ENCODE assay signal across 20 cellular contexts in genomic region chr16:67421030-67421429, GRCh38. TPM values are rescaled to one million over a fixed set of nuclear protein-coding genes. Genes with fewer than 3 reads are reported as not detected.
DNase-seq lines count a peak whose midpoint lies in the region; ATAC-seq and TF ChIP-seq lines count a peak whose summit lies in the region.
"Had no signal": no experiment of that assay in that cellular context is flagged by ENCODE, and none has a peak within 500 bp of the region (broad histone marks: within the 10 kb centered on the region; RNA-seq: fewer than 3 reads in every experiment).

No MANE protein-coding gene starts in this region.

- no peaks in the 10 kb centered on the region for H3K79me2 ChIP-seq in GM23338 (replicated peaks; ENCODE audit: insufficient read depth)

- H3K27ac ChIP-seq in GM23338 (ENCODE audit: low read depth), result peak overlapping the region; percentile 80; the same call in 1 of the 2 replicates
- H3K27ac ChIP-seq in endodermal cell (ENCODE audit: low read depth, low read length), result no peak overlapping the region
- H3K27ac ChIP-seq: BLaER1 treated with 17β-estradiol and CSF1 and Interleukin-3, amounts not matched to agents 10 nM and 100 nM; HL-60 had no signal

- no peak for TF ChIP-seq CTCF in GM23338 (conservative IDR thresholded peaks at IDR 0.05; ENCODE audit: low read depth in 2 of 2)
- TF ChIP-seq CTCF in endodermal cell (conservative IDR thresholded peaks at IDR 0.05), result no peak
- TF ChIP-seq CTCF in neural crest cell (conservative IDR thresholded peaks at IDR 0.05), result no peak

- H3K4me3 Mint-ChIP-seq in GM23338 (no peak overlapping the region), endodermal cell (no peak overlapping the region), neural crest cell (peak overlapping the region; percentile 23)
- H3K4me3 Mint-ChIP-seq: B cell; CD8-positive, alpha-beta T cell; HFFc6 had no signal

- peaks cover 11% of the 10 kb centered on the region; the same call in 1 of the 2 replicates for H3F3A ChIP-seq in GM23338 (replicated peaks; ENCODE audit: low read depth)

- no peaks in the 10 kb centered on the region for H4K20me1 ChIP-seq in GM23338 (replicated peaks; ENCODE audit: insufficient read depth)
- H4K20me1 ChIP-seq: BLaER1 treated with 17β-estradiol and CSF1 and Interleukin-3, amounts not matched to agents 10 nM and 100 nM had no signal

- ATAC-seq in GM23338, result no peak
- no peak for ATAC-seq in GM18502 (IDR thresholded peaks at IDR 0.05; ENCODE audit: poor library complexity, unreplicated experiment)
- no peak for ATAC-seq in GM21526 (IDR thresholded peaks at IDR 0.05; ENCODE audit: low FRiP score, unreplicated experiment)
- ATAC-seq: CD8-positive, alpha-beta T cell; HCT116; K562 had no signal

- DNase-seq in GM23338 (ENCODE audit: low spot score) (peak; percentile 58), NT2/D1 (ENCODE audit: low read depth, low spot score) (peak; percentile 71), endodermal cell (peak; percentile 68), neural crest cell (ENCODE audit: low read depth, low spot score) (no peak), DMS153 treated with DMSO at 0.1 percent for 48 hours (lab: John Stamatoyannopoulos, UW; ENCODE audit: unreplicated experiment) (no peak)
- DNase-seq: Calu3; CD8-positive, alpha-beta T cell; DMS 273 treated with DMSO at 0.1 percent for 48 hours; GDM1; HFFc6; IMR-90 had no signal

- H3K36me3 Mint-ChIP-seq in GM23338 (ENCODE audit: low read depth) (no peaks in the 10 kb centered on the region), endodermal cell (ENCODE audit: low read depth) (no peaks in the 10 kb centered on the region), neural crest cell (ENCODE audit: low read depth) (no peaks in the 10 kb centered on the region)
- H3K36me3 Mint-ChIP-seq: CD8-positive, alpha-beta T cell had no signal

- H3K27me3 Mint-ChIP-seq in GM23338 (ENCODE audit: insufficient read depth, low read depth, poor library complexity), result peaks cover 22% of the 10 kb centered on the region
- peaks cover 4% of the 10 kb centered on the region for H3K27me3 Mint-ChIP-seq in endodermal cell (ENCODE audit: insufficient read depth)
- peaks cover 30% of the 10 kb centered on the region for H3K27me3 Mint-ChIP-seq in neural crest cell (ENCODE audit: low read depth)

- H3K27me3 ChIP-seq in GM23338 (ENCODE audit: insufficient read depth) (no peaks in the 10 kb centered on the region), NT2/D1 (ENCODE audit: insufficient read depth, insufficient read length) (peaks cover 6% of the 10 kb centered on the region), endodermal cell (ENCODE audit: control insufficient read depth, insufficient read depth, low read length, poor library complexity, severe bottlenecking) (no peaks in the 10 kb centered on the region)

- H3K4me1 ChIP-seq in GM23338 (ENCODE audit: insufficient read depth), result peaks cover 48% of the 10 kb centered on the region
- peaks cover 11% of the 10 kb centered on the region for H3K4me1 ChIP-seq in NT2/D1 (ENCODE audit: insufficient read depth, insufficient read length)
- H3K4me1 ChIP-seq in endodermal cell (ENCODE audit: control insufficient read depth, insufficient read depth, low read length), result peaks cover 18% of the 10 kb centered on the region

- 0 out of 2 replicates have a peak overlapping the region, but pooled peaks have one; percentile 73 for H2AFZ ChIP-seq in GM23338

- H3K36me3 ChIP-seq in GM23338 (ENCODE audit: insufficient read depth), result no peaks in the 10 kb centered on the region
- H3K36me3 ChIP-seq in NT2/D1 (ENCODE audit: insufficient read depth, insufficient read length, low read length), result no peaks in the 10 kb centered on the region
- H3K36me3 ChIP-seq in endodermal cell (ENCODE audit: control insufficient read depth, insufficient read depth, low read length), result no peaks in the 10 kb centered on the region
- H3K36me3 ChIP-seq: BLaER1 treated with 17β-estradiol and CSF1 and Interleukin-3, amounts not matched to agents 10 nM and 100 nM had no signal

- peak overlapping the region; percentile 39; the same call in 1 of the 2 replicates for H3K4me2 ChIP-seq in GM23338
- H3K4me2 ChIP-seq: BLaER1 treated with 17β-estradiol and CSF1 and Interleukin-3, amounts not matched to agents 10 nM and 100 nM had no signal

- no peaks in the 10 kb centered on the region for H3K9me2 ChIP-seq in GM23338 (ENCODE audit: insufficient read depth)

- WGBS in endodermal cell (ENCODE audit: insufficient coverage in 1 of 2, insufficient read length in 1 of 2), 2 experiments, result 73 to 79% methylated on average over 4 of the region's 4 CpGs

- peaks cover 3% of the 10 kb centered on the region; the same call in 1 of the 3 replicates for H3K9me3 Mint-ChIP-seq in GM23338
- H3K9me3 Mint-ChIP-seq in endodermal cell, result peaks cover 3% of the 10 kb centered on the region
- H3K9me3 Mint-ChIP-seq in neural crest cell, result no peaks in the 10 kb centered on the region
- H3K9me3 Mint-ChIP-seq: CD8-positive, alpha-beta T cell; HFFc6 had no signal

- H3K4me3 ChIP-seq in GM23338, result no peak overlapping the region
- no peak overlapping the region for H3K4me3 ChIP-seq in NT2/D1 (ENCODE audit: insufficient read length, low read depth)
- H3K4me3 ChIP-seq in endodermal cell (ENCODE audit: low read length), result no peak overlapping the region
- H3K4me3 ChIP-seq: BLaER1 treated with 17β-estradiol and CSF1 and Interleukin-3, amounts not matched to agents 10 nM and 100 nM; K562 had no signal

- H3K27ac Mint-ChIP-seq in GM23338 (no peak overlapping the region), endodermal cell (no peak overlapping the region), neural crest cell (ENCODE audit: unreplicated experiment) (no peak overlapping the region)
- H3K27ac Mint-ChIP-seq: B cell; CD8-positive, alpha-beta T cell; HFFc6 had no signal

- H3K9me3 ChIP-seq in NT2/D1 (ENCODE audit: insufficient read depth, low read length) (no peaks in the 10 kb centered on the region), endodermal cell (ENCODE audit: control insufficient read depth, low read length) (no peaks in the 10 kb centered on the region)
- H3K9me3 ChIP-seq: BLaER1 treated with 17β-estradiol and CSF1 and Interleukin-3, amounts not matched to agents 10 nM and 100 nM had no signal

- H3K9ac ChIP-seq in NT2/D1 (ENCODE audit: insufficient read length, low read depth) (no peak overlapping the region), endodermal cell (ENCODE audit: extremely low read depth, low read length, poor library complexity, severe bottlenecking) (no peak overlapping the region)
- H3K9ac ChIP-seq: BLaER1 treated with 17β-estradiol and CSF1 and Interleukin-3, amounts not matched to agents 10 nM and 100 nM had no signal

- H3K4me1 Mint-ChIP-seq in GM23338 (peaks cover 47% of the 10 kb centered on the region), endodermal cell (peaks cover 28% of the 10 kb centered on the region), neural crest cell (peaks cover 34% of the 10 kb centered on the region)

TF ChIP-seq in GM23338, 12 proteins besides CTCF, POLR2A, EP300 and RAD21 (continues in another document):
- TF ChIP-seq JUNB (IDR thresholded peaks at IDR 0.05; ENCODE audit: unreplicated experiment), result no peak
- no peak for TF ChIP-seq STAT1 (IDR thresholded peaks at IDR 0.05; ENCODE audit: unreplicated experiment)
- TF ChIP-seq EZH2 (IDR thresholded peaks at IDR 0.05; ENCODE audit: low read depth, unreplicated experiment), result no peak
- no peak for TF ChIP-seq CREB1 (CRISPR knock-in tag; IDR thresholded peaks at IDR 0.05; ENCODE audit: low read depth)

RNA-seq across cellular contexts. Expression of gene ZDHHC1, which starts 4.8 kb away (rescaled TPM):
- total RNA-seq in GM23338 (2014; rRNA removed; shearing (Covaris generic)), result 2.3 and 2.7 TPM in 2 replicates
- 1.4 and 1.6 TPM in 2 replicates for polyA plus RNA-seq in GM23338 (2016; fragmentation: Nextera tagmentation; extraction: Ambion mirVana)
- total RNA-seq in endodermal cell (10 to 100 TPM in 1 of 2 donors, 1 to 10 TPM in 1; 8.4 to 10.6 TPM), neural crest cell (9.5 and 10.2 TPM in 2 replicates)
- 7.8 TPM for polyA plus RNA-seq in endodermal cell (2013, experiment 1 of 2)
- 6.0 TPM for polyA plus RNA-seq in endodermal cell (2013, experiment 2 of 2)
- total RNA-seq: CD8-positive, alpha-beta T cell had no signal

RNA-seq across cellular contexts. Expression of gene HSD11B2, which starts 9.9 kb away (rescaled TPM):
- 23.0 and 25.1 TPM in 2 replicates for total RNA-seq in GM23338 (2014; rRNA removed; shearing (Covaris generic))
- polyA plus RNA-seq in GM23338 (2016; fragmentation: Nextera tagmentation; extraction: Ambion mirVana), result 14.8 and 16.6 TPM in 2 replicates
- 10 to 100 TPM; 10.4 to 14.7 TPM for total RNA-seq in endodermal cell
- 11.9 TPM for polyA plus RNA-seq in endodermal cell (2013, experiment 1 of 2)
- 8.4 TPM for polyA plus RNA-seq in endodermal cell (2013, experiment 2 of 2)
- 3.8 and 4.7 TPM in 2 replicates for total RNA-seq in neural crest cell
- total RNA-seq: A172; B cell; CD8-positive, alpha-beta T cell; HFFc6; IMR-90 had no signal

RNA-seq across cellular contexts. Expression of gene TPPP3, which starts 27.7 kb away (rescaled TPM):
- total RNA-seq in GM23338 (2014; rRNA removed; shearing (Covaris generic)), result 0.28 TPM in 1 of 2 replicates, not detected in the other
- polyA plus RNA-seq in GM23338 (2016; fragmentation: Nextera tagmentation; extraction: Ambion mirVana), result 0.26 and 1.3 TPM in 2 replicates
- total RNA-seq in endodermal cell, result under 1 TPM; 0.64 to 0.73 TPM
- 29.7 TPM for polyA plus RNA-seq in endodermal cell (2013, experiment 1 of 2)
- 19.5 TPM for polyA plus RNA-seq in endodermal cell (2013, experiment 2 of 2)
- 3.4 and 4.7 TPM in 2 replicates for total RNA-seq in neural crest cell
- total RNA-seq: B cell; CD8-positive, alpha-beta T cell; HT1080 had no signal

RNA-seq across cellular contexts. Expression of gene ATP6V0D1, which starts 59.9 kb away (rescaled TPM):
- total RNA-seq in GM23338 (2014; rRNA removed; shearing (Covaris generic)), result 68.7 and 69.4 TPM in 2 replicates
- 19.5 and 20.6 TPM in 2 replicates for polyA plus RNA-seq in GM23338 (2016; fragmentation: Nextera tagmentation; extraction: Ambion mirVana)
- total RNA-seq in endodermal cell, result 10 to 100 TPM; 56.0 to 58.3 TPM
- 55.7 TPM for polyA plus RNA-seq in endodermal cell (2013, experiment 1 of 2)
- polyA plus RNA-seq in endodermal cell (2013, experiment 2 of 2), result 51.4 TPM
- 54.7 and 55.4 TPM in 2 replicates for total RNA-seq in neural crest cell

Comparison
In these comparisons a context has a peak if more than half of its experiments do, and no peak if none do; other contexts are left out.
1. DNase-seq: peak in GM23338 (single experiment), NT2/D1 (single experiment) and endodermal cell (single experiment); none in neural crest cell (single experiment) and DMS153 treated with DMSO at 0.1 percent for 48 hours (single experiment).